ENCODE assay signal across 18 cellular contexts in the genomic region with DNA sequence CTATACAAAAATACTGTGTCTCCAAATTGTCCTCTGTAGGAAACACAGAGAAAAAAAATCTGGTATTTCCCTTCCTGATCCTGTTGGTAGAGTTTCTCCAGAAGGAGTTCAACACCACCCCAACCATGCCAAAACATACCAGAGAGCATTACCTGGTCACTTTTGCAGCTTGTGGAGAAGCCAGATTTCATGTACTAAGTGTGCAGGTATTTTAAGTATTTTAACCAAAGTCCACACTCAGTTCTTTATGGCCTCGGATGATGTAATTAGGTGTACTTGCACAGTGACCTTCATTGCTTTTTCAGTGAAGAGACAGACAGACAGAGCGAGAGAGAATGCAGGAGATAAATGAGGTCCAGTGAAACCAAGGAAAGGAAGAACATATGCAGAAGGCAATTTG.
A peak's percentile ranks its signal among the peaks of the same experiment; 100 is the strongest.
DNase-seq lines count a peak whose midpoint lies in the region; ATAC-seq, FAIRE-seq and TF ChIP-seq lines count a peak whose summit lies in the region.
"Had no signal": no experiment of that assay in that cellular context is flagged by ENCODE, and none has a peak within 500 bp of the region (broad histone marks: within the 10 kb centered on the region; RNA-seq: fewer than 3 reads in every experiment).

No MANE protein-coding gene starts in this region.

- H3K9me3 Mint-ChIP-seq in nephron progenitor cell: no peaks in the 10 kb centered on the region

- no peak for TF ChIP-seq EP300 in A549 (IDR thresholded peaks at IDR 0.05)

- TF ChIP-seq POLR2A in A549 (IDR thresholded peaks at IDR 0.05; ENCODE audit: low read length): no peak

- H3K4me3 ChIP-seq in A549: no peak overlapping the region
- H3K4me3 ChIP-seq: Peyer's patch, SJCRH30 had no signal

- H3K36me3 Mint-ChIP-seq in nephron progenitor cell (ENCODE audit: low read depth): no peaks in the 10 kb centered on the region

- peaks cover 4% of the 10 kb centered on the region for H3K27me3 Mint-ChIP-seq in nephron progenitor cell (ENCODE audit: low read depth, poor library complexity)
- H3K27me3 Mint-ChIP-seq: CD8-positive, alpha-beta memory T cell had no signal

- no peak for FAIRE-seq in A549 (lab: Jason Lieb, UNC)
- FAIRE-seq: D721Med had no signal

- ATAC-seq in A549 (no peak), left lobe of liver (peak; percentile 34)

- peak overlapping the region; percentile 15; the same call in 1 of the 3 replicates for H3K4me2 ChIP-seq in A549

- DNase-seq in A549 (ENCODE audit: low read depth in 1 of 2, low spot score in 1 of 2) (no peak), HuH-7 (ENCODE audit: low spot score) (peak; percentile 10), amniotic epithelial cell (ENCODE audit: low read depth) (peak; percentile 2), left lobe of liver (ENCODE audit: low spot score) (no peak), GF-D8 (lab: John Stamatoyannopoulos, UW) (no peak), NCI-H1930 (lab: John Stamatoyannopoulos, UW) (no peak), nephron progenitor cell (no peak)
- DNase-seq: CD8-positive, alpha-beta memory T cell; EL; H7; Kasumi-1; NCI-H1417; NCI-H1694 treated with DMSO at 0.1 percent for 48 hours; NCI-H748 treated with DMSO at 0.1 percent for 48 hours; Peyer's patch; SJCRH30 had no signal

- H3K27ac ChIP-seq in A549: no peak overlapping the region
- H3K27ac ChIP-seq: C4-2B, Peyer's patch, SJCRH30 had no signal

- TF ChIP-seq RAD21 in A549 (conservative IDR thresholded peaks at IDR 0.05 in 1 of 2, IDR thresholded peaks at IDR 0.05 in 1 of 2): no peak

- CTCF ChIA-PET in A549 (lab: Yijun Ruan, JAX): no interaction called here

- no peaks in the 10 kb centered on the region for H3K4me1 Mint-ChIP-seq in nephron progenitor cell
- H3K4me1 Mint-ChIP-seq: CD8-positive, alpha-beta memory T cell had no signal

- no peak overlapping the region for H3K4me3 Mint-ChIP-seq in nephron progenitor cell
- H3K4me3 Mint-ChIP-seq: CD8-positive, alpha-beta memory T cell had no signal

- WGBS in A549 (ENCODE audit: missing lambda C conversion rate): 28% methylated on average over 2 of the region's 2 CpGs

- no peaks in the 10 kb centered on the region for H3K9me3 ChIP-seq in A549
- H3K9me3 ChIP-seq: Peyer's patch, SJCRH30 had no signal

- H3K27ac Mint-ChIP-seq in nephron progenitor cell: no peak overlapping the region
- H3K27ac Mint-ChIP-seq: CD8-positive, alpha-beta memory T cell had no signal

- peaks cover 5% of the 10 kb centered on the region; the same call in 1 of the 3 replicates for H3K4me1 ChIP-seq in A549
- H3K4me1 ChIP-seq: Peyer's patch, SJCRH30 had no signal

- POLR2A ChIA-PET in A549 (lab: Yijun Ruan, JAX): no interaction called here

- TF ChIP-seq CTCF in A549 (IDR thresholded peaks at IDR 0.05) (no peak), nephron progenitor cell (IDR thresholded peaks at IDR 0.05) (no peak)

TF ChIP-seq in A549, 52 proteins besides CTCF, POLR2A, EP300 and RAD21:
- no peak for TF ChIP-seq HOXA7 (CRISPR knock-in tag; IDR thresholded peaks at IDR 0.05)
- TF ChIP-seq MAZ (IDR thresholded peaks at IDR 0.05; ENCODE audit: borderline replicate concordance, low read depth, low read length): no peak
- TF ChIP-seq, protein P1, sequence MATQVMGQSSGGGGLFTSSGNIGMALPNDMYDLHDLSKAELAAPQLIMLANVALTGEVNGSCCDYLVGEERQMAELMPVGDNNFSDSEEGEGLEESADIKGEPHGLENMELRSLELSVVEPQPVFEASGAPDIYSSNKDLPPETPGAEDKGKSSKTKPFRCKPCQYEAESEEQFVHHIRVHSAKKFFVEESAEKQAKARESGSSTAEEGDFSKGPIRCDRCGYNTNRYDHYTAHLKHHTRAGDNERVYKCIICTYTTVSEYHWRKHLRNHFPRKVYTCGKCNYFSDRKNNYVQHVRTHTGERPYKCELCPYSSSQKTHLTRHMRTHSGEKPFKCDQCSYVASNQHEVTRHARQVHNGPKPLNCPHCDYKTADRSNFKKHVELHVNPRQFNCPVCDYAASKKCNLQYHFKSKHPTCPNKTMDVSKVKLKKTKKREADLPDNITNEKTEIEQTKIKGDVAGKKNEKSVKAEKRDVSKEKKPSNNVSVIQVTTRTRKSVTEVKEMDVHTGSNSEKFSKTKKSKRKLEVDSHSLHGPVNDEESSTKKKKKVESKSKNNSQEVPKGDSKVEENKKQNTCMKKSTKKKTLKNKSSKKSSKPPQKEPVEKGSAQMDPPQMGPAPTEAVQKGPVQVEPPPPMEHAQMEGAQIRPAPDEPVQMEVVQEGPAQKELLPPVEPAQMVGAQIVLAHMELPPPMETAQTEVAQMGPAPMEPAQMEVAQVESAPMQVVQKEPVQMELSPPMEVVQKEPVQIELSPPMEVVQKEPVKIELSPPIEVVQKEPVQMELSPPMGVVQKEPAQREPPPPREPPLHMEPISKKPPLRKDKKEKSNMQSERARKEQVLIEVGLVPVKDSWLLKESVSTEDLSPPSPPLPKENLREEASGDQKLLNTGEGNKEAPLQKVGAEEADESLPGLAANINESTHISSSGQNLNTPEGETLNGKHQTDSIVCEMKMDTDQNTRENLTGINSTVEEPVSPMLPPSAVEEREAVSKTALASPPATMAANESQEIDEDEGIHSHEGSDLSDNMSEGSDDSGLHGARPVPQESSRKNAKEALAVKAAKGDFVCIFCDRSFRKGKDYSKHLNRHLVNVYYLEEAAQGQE (IDR thresholded peaks at IDR 0.05): no peak
- TF ChIP-seq KDM5A (IDR thresholded peaks at IDR 0.05): no peak
- no peak for TF ChIP-seq MYC (IDR thresholded peaks at IDR 0.05; ENCODE audit: borderline replicate concordance, low read length)
- TF ChIP-seq MAFK (IDR thresholded peaks at IDR 0.05; ENCODE audit: partially characterized antibody): no peak
- no peak for TF ChIP-seq ZFP36 (IDR thresholded peaks at IDR 0.05; ENCODE audit: borderline replicate concordance, partially characterized antibody)
- TF ChIP-seq, protein P2, sequence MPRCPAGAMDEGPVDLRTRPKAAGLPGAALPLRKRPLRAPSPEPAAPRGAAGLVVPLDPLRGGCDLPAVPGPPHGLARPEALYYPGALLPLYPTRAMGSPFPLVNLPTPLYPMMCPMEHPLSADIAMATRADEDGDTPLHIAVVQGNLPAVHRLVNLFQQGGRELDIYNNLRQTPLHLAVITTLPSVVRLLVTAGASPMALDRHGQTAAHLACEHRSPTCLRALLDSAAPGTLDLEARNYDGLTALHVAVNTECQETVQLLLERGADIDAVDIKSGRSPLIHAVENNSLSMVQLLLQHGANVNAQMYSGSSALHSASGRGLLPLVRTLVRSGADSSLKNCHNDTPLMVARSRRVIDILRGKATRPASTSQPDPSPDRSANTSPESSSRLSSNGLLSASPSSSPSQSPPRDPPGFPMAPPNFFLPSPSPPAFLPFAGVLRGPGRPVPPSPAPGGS (IDR thresholded peaks at IDR 0.05): no peak
- TF ChIP-seq EHF (CRISPR knock-in tag; IDR thresholded peaks at IDR 0.05): no peak
- no peak for TF ChIP-seq PHF8 (IDR thresholded peaks at IDR 0.05; ENCODE audit: borderline replicate concordance, low read depth)
- no peak for TF ChIP-seq HOXB5 (CRISPR knock-in tag; IDR thresholded peaks at IDR 0.05)
- TF ChIP-seq RFX5 (IDR thresholded peaks at IDR 0.05): no peak

Comparison
In these comparisons a context has a peak if more than half of its experiments do, and no peak if none do; other contexts are left out.
1. DNase-seq: peak in HuH-7 (single experiment) and amniotic epithelial cell (single experiment); none in A549 (0 of 2), left lobe of liver (single experiment), GF-D8 (single experiment), NCI-H1930 (0 of 2) and nephron progenitor cell (single experiment).